Comparison of ENCODE assay signal across 24 cellular contexts in genomic region chrX:41619221-41619620, GRCh38.
"Had no signal": no experiment of that assay in that cellular context is flagged by ENCODE, and none has a peak within 500 bp of the region (broad histone marks: within the 10 kb centered on the region; RNA-seq: fewer than 3 reads in every experiment).

No MANE protein-coding gene starts in this region.

- ATAC-seq: mucosa of descending colon; naive thymus-derived CD4-positive, alpha-beta T cell; natural killer cell treated with Interleukin-12 subunit alpha and Interleukin-12 subunit beta and Interleukin-15 and Interleukin-18, amount 100 ng/mL, for 72 hours; right lobe of liver; stimulated activated naive B cell treated with anti-CD40 and anti-IgM and Interleukin-4, amounts not matched to agents 10 μg/mL and 1 μg/mL and 100 μg/mL, for 72 hours; stimulated activated naive CD8-positive, alpha-beta T cell treated with anti-CD3 and anti-CD28 coated beads, Interleukin-15, Interleukin-2, amounts not matched to agents 100 U/mL and 50 U/mL, for 24 hours had no signal

- H3K4me1 Mint-ChIP-seq: memory B cell; naive thymus-derived CD4-positive, alpha-beta T cell had no signal

- H3K4me3 ChIP-seq: left ventricle myocardium inferior, lung, mucosa of descending colon, ovary, right atrium auricular region, right lobe of liver, stomach, testis, thyroid gland, uterus had no signal

- DNase-seq: hypothalamus; islet precursor cell; left ventricle myocardium inferior; midbrain; mucosa of descending colon; naive thymus-derived CD4-positive, alpha-beta T cell; ovary; right lobe of liver; stimulated activated CD4-positive, alpha-beta T cell treated with anti-CD3 and anti-CD28 coated beads, Interleukin-12 subunit alpha, Interleukin-12 subunit beta, amount 100 ng/mL, for 4 hours; stimulated activated CD4-positive, alpha-beta T cell treated with anti-CD3 and anti-CD28 coated beads, Interleukin-15, amount 100 ng/mL, for 24 hours; stimulated activated CD4-positive, alpha-beta T cell treated with anti-CD3 and anti-CD28 coated beads, Interleukin-2, amount 100 ng/mL, for 24 hours; stimulated activated CD4-positive, alpha-beta T cell treated with anti-CD3 and anti-CD28 coated beads, Interleukin-4, amount 100 ng/mL, for 1 hour; stimulated activated naive B cell treated with anti-CD40 and anti-IgM and Interleukin-4, amounts not matched to agents 10 μg/mL and 1 μg/mL and 100 μg/mL, for 72 hours; stimulated activated naive CD8-positive, alpha-beta T cell treated with anti-CD3 and anti-CD28 coated beads, Interleukin-15, Interleukin-2, amounts not matched to agents 100 U/mL and 50 U/mL, for 24 hours; stomach; testis; thyroid gland; uterus had no signal

- H3K27me3 Mint-ChIP-seq: memory B cell; naive thymus-derived CD4-positive, alpha-beta T cell; progenitor cell of endocrine pancreas; stimulated activated naive B cell treated with anti-CD40 and anti-IgM and Interleukin-4, amounts not matched to agents 10 μg/mL and 1 μg/mL and 100 μg/mL, for 72 hours; type B pancreatic cell had no signal

- H3K9me3 ChIP-seq: left ventricle myocardium inferior, mucosa of descending colon, ovary, right atrium auricular region, right lobe of liver, stomach, testis, thyroid gland, uterus had no signal

- H3K9me3 Mint-ChIP-seq: memory B cell; naive thymus-derived CD4-positive, alpha-beta T cell; natural killer cell treated with Interleukin-12 subunit alpha and Interleukin-12 subunit beta and Interleukin-15 and Interleukin-18, amount 100 ng/mL, for 72 hours; stimulated activated naive B cell treated with anti-CD40 and anti-IgM and Interleukin-4, amounts not matched to agents 10 μg/mL and 1 μg/mL and 100 μg/mL, for 72 hours; type B pancreatic cell had no signal

- H3K4me1 ChIP-seq: left ventricle myocardium inferior, right atrium auricular region, stomach, testis, thyroid gland, uterus had no signal

- H3K27ac ChIP-seq: left ventricle myocardium inferior, ovary, right atrium auricular region, right lobe of liver, stomach, testis, thyroid gland, uterus had no signal

- H3K27ac Mint-ChIP-seq: memory B cell; naive thymus-derived CD4-positive, alpha-beta T cell; natural killer cell treated with Interleukin-12 subunit alpha and Interleukin-12 subunit beta and Interleukin-15 and Interleukin-18, amount 100 ng/mL, for 72 hours; progenitor cell of endocrine pancreas; stimulated activated naive B cell treated with anti-CD40 and anti-IgM and Interleukin-4, amounts not matched to agents 10 μg/mL and 1 μg/mL and 100 μg/mL, for 72 hours; type B pancreatic cell had no signal

- H3K36me3 Mint-ChIP-seq: natural killer cell treated with Interleukin-12 subunit alpha and Interleukin-12 subunit beta and Interleukin-15 and Interleukin-18, amount 100 ng/mL, for 72 hours had no signal

- H3K36me3 ChIP-seq: left ventricle myocardium inferior, ovary, right atrium auricular region, right lobe of liver, thyroid gland, uterus had no signal

- H3K27me3 ChIP-seq: ovary, right atrium auricular region, right lobe of liver, stomach, testis, thyroid gland, uterus had no signal

- H3K4me3 Mint-ChIP-seq: memory B cell; naive thymus-derived CD4-positive, alpha-beta T cell; natural killer cell treated with Interleukin-12 subunit alpha and Interleukin-12 subunit beta and Interleukin-15 and Interleukin-18, amount 100 ng/mL, for 72 hours; stimulated activated naive B cell treated with anti-CD40 and anti-IgM and Interleukin-4, amounts not matched to agents 10 μg/mL and 1 μg/mL and 100 μg/mL, for 72 hours; type B pancreatic cell had no signal
